9 cellular contexts compared by ENCODE assay signal in the genomic region with DNA sequence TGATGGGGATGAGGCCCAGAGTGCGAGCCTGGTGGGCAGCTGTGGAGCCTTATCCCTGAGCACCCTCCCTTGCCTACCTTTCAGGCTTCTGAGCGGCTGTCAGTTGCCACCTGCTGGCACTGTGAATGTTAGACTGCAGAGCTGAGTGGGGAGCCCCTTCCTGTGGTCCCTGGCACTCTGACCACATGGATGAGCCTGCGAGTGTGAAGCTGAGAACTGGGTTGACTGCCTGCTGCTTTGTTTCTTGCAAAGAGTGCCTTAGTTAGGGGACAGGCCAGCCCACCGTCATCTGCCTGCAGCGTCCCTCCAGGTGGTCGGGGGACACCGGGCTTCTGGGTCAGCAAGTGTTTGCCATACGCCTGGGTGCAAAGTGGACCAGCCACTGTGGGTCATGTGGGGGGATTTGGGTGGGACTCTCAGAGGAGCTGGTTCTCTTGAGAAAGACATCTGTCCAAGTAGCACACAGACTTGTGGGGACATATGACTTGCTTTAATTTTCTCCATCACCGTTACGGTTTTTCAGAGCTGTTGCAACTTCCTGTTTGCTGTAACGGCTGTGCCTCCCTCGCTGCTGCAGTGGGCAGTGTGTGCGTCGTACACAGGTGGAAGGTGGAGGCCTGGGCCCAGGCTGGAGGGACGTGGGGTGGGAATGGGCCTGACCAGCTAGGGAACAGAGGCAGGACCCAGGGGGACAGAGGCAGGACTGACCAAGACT. TPM values are rescaled to one million over a fixed set of nuclear protein-coding genes. Genes with fewer than 3 reads are reported as not detected.
DNase-seq lines count a peak whose midpoint lies in the region; ATAC-seq and TF ChIP-seq lines count a peak whose summit lies in the region.
"Had no signal": no experiment of that assay in that cellular context is flagged by ENCODE, and none has a peak within 500 bp of the region (broad histone marks: within the 10 kb centered on the region; RNA-seq: fewer than 3 reads in every experiment).

No MANE protein-coding gene starts in this region.

- peak overlapping the region; percentile 70 for H3K4me2 ChIP-seq in DOHH2 (ENCODE audit: low read length)
- H3K4me2 ChIP-seq in GM23248 (ENCODE audit: unreplicated experiment), result no peak overlapping the region

- peak; percentile 25 for TF ChIP-seq CTCF in DOHH2 (IDR thresholded peaks at IDR 0.05; ENCODE audit: low read depth, low read length, poor library complexity, severe bottlenecking)

- in situ Hi-C loops in GM23248 (cut with MboI), result no loop called here

- peak overlapping the region; percentile 45 for H3K4me3 Mint-ChIP-seq in activated CD8-positive, alpha-beta T cell treated with anti-CD3 and anti-CD28 coated beads, Interleukin-2, amount 10 ng/mL, durations not matched to agents 7 days and 5 days

- H3K9me2 ChIP-seq in DOHH2 (replicated peaks; ENCODE audit: control insufficient read depth, low read length) (no peaks in the 10 kb centered on the region), GM23248 (ENCODE audit: insufficient read depth) (no peaks in the 10 kb centered on the region)

- H3K9me3 ChIP-seq in DOHH2 (ENCODE audit: control insufficient read depth, insufficient read depth, low read length), result no peaks in the 10 kb centered on the region
- no peaks in the 10 kb centered on the region for H3K9me3 ChIP-seq in effector memory CD4-positive, alpha-beta T cell (ENCODE audit: control insufficient read depth, low read length)
- H3K9me3 ChIP-seq in GM23248 (ENCODE audit: low read depth), result no peaks in the 10 kb centered on the region
- H3K9me3 ChIP-seq: uterus had no signal

- no peaks in the 10 kb centered on the region for H3K36me3 ChIP-seq in DOHH2 (ENCODE audit: control insufficient read depth, low read length)
- no peaks in the 10 kb centered on the region for H3K36me3 ChIP-seq in effector memory CD4-positive, alpha-beta T cell (ENCODE audit: control insufficient read depth, insufficient read depth, low read length)
- no peaks in the 10 kb centered on the region for H3K36me3 ChIP-seq in GM23248 (ENCODE audit: low read depth)
- H3K36me3 ChIP-seq: uterus had no signal

- no peaks in the 10 kb centered on the region for H3K36me3 Mint-ChIP-seq in activated CD8-positive, alpha-beta T cell treated with anti-CD3 and anti-CD28 coated beads, Interleukin-2, amount 10 ng/mL, durations not matched to agents 7 days and 5 days (ENCODE audit: low read depth)

- POLR2A ChIA-PET in activated CD8-positive, alpha-beta T cell treated with anti-CD3 and anti-CD28 coated beads, Interleukin-2, amount 10 ng/mL, durations not matched to agents 7 days and 5 days (lab: Charles Lee), result interaction anchor here (0.6 to 2.0 kb wide), 8 partner anchors 8 to 284 kb away, joined by 3 to 23 read pairs (median 4); partner anchors contain the start of gene INPP5A

- peak overlapping the region; percentile 87 for H3K27ac Mint-ChIP-seq in activated CD8-positive, alpha-beta T cell treated with anti-CD3 and anti-CD28 coated beads, Interleukin-2, amount 10 ng/mL, durations not matched to agents 7 days and 5 days

- peak overlapping the region; percentile 58 for H3K4me3 ChIP-seq in DOHH2 (ENCODE audit: low read length)
- no peak overlapping the region for H3K4me3 ChIP-seq in effector memory CD4-positive, alpha-beta T cell (ENCODE audit: insufficient read depth, low read depth, low read length, poor library complexity, severe bottlenecking)
- H3K4me3 ChIP-seq in GM23248, result no peak overlapping the region
- H3K4me3 ChIP-seq: uterus had no signal

- H3K9ac ChIP-seq in GM23248, result no peak overlapping the region

- peak overlapping the region; percentile 88 for H3K27ac ChIP-seq in DOHH2 (ENCODE audit: low read depth, low read length)
- no peak overlapping the region for H3K27ac ChIP-seq in effector memory CD4-positive, alpha-beta T cell (ENCODE audit: insufficient read depth, low read length, poor library complexity, severe bottlenecking)
- no peak overlapping the region for H3K27ac ChIP-seq in GM23248
- H3K27ac ChIP-seq: uterus had no signal

- H3K9me3 Mint-ChIP-seq in activated CD8-positive, alpha-beta T cell treated with anti-CD3 and anti-CD28 coated beads, Interleukin-2, amount 10 ng/mL, durations not matched to agents 7 days and 5 days (ENCODE audit: insufficient read depth), result no peaks in the 10 kb centered on the region

- peak; percentile 61 for ATAC-seq in GM19324 (IDR thresholded peaks at IDR 0.05; ENCODE audit: low FRiP score, unreplicated experiment)
- peak; percentile 60 for ATAC-seq in HG03280 (IDR thresholded peaks at IDR 0.05; ENCODE audit: unreplicated experiment)
- ATAC-seq in activated CD8-positive, alpha-beta T cell treated with anti-CD3 and anti-CD28 coated beads, Interleukin-2, amount 10 ng/mL, durations not matched to agents 7 days and 5 days, result peak; percentile 68
- no peak for ATAC-seq in HG03565 (IDR thresholded peaks at IDR 0.05; ENCODE audit: unreplicated experiment)

- peaks cover 61% of the 10 kb centered on the region for H3K4me1 ChIP-seq in DOHH2 (ENCODE audit: control insufficient read depth, low read length)
- peaks cover 27% of the 10 kb centered on the region for H3K4me1 ChIP-seq in effector memory CD4-positive, alpha-beta T cell (ENCODE audit: control insufficient read depth, insufficient read depth, low read length, poor library complexity, severe bottlenecking)
- H3K4me1 ChIP-seq in GM23248 (ENCODE audit: insufficient read depth), result no peaks in the 10 kb centered on the region

- no peaks in the 10 kb centered on the region for H3K27me3 ChIP-seq in DOHH2 (ENCODE audit: control insufficient read depth, low read length)
- no peaks in the 10 kb centered on the region for H3K27me3 ChIP-seq in effector memory CD4-positive, alpha-beta T cell (replicated peaks; ENCODE audit: control insufficient read depth, insufficient read depth, low read length, poor library complexity, severe bottlenecking)
- H3K27me3 ChIP-seq in GM23248 (replicated peaks; ENCODE audit: insufficient read depth), result no peaks in the 10 kb centered on the region
- H3K27me3 ChIP-seq: uterus had no signal

- 58 to 62% methylated on average over 15 of the region's 15 CpGs for WGBS in GM23248 (ENCODE audit: low coverage in 1 of 2, low lambda C conversion rate in 2 of 2, missing lambda C conversion rate in 2 of 2), 2 experiments

- H3K79me2 ChIP-seq in DOHH2 (ENCODE audit: control insufficient read depth, low read length) (peaks cover 52% of the 10 kb centered on the region), GM23248 (ENCODE audit: insufficient read depth) (peaks cover 97% of the 10 kb centered on the region)

- peak; percentile 63 for DNase-seq in activated CD8-positive, alpha-beta T cell treated with anti-CD3 and anti-CD28 coated beads, Interleukin-2, amount 10 ng/mL, durations not matched to agents 7 days and 5 days
- DNase-seq in cerebellum (ENCODE audit: low spot score) (no peak), GM23248 (no peak)
- DNase-seq in effector memory CD4-positive, alpha-beta T cell, result no peak

- H3F3A ChIP-seq in DOHH2 (ENCODE audit: control insufficient read depth, insufficient read depth) (no peaks in the 10 kb centered on the region), GM23248 (ENCODE audit: insufficient read depth) (no peaks in the 10 kb centered on the region)

- H4K20me1 ChIP-seq in DOHH2 (ENCODE audit: control insufficient read depth, insufficient read depth, low read depth, low read length), result no peaks in the 10 kb centered on the region
- no peaks in the 10 kb centered on the region for H4K20me1 ChIP-seq in GM23248 (ENCODE audit: insufficient read depth)

- no peak overlapping the region for H2AFZ ChIP-seq in GM23248

- CTCF ChIA-PET in activated CD8-positive, alpha-beta T cell treated with anti-CD3 and anti-CD28 coated beads, Interleukin-2, amount 10 ng/mL, durations not matched to agents 7 days and 5 days (lab: Charles Lee), result interaction anchor here (1.1 to 2.7 kb wide), 11 partner anchors 9 to 104 kb away, joined by 3 to 33 read pairs (median 4); no protein-coding TSS in a partner anchor

- H3K4me1 Mint-ChIP-seq in activated CD8-positive, alpha-beta T cell treated with anti-CD3 and anti-CD28 coated beads, Interleukin-2, amount 10 ng/mL, durations not matched to agents 7 days and 5 days (ENCODE audit: low read depth), result peaks cover 38% of the 10 kb centered on the region

- no peaks in the 10 kb centered on the region for H3K27me3 Mint-ChIP-seq in activated CD8-positive, alpha-beta T cell treated with anti-CD3 and anti-CD28 coated beads, Interleukin-2, amount 10 ng/mL, durations not matched to agents 7 days and 5 days (ENCODE audit: low read depth)

RNA-seq across cellular contexts. Expression of gene INPP5A, which starts 13.7 kb away (rescaled TPM):
- 1 to 10 TPM; 9.9 TPM for total RNA-seq in activated CD8-positive, alpha-beta T cell treated with anti-CD3 and anti-CD28 coated beads, Interleukin-2, amount 10 ng/mL, durations not matched to agents 7 days and 5 days
- total RNA-seq in cerebellum, result 18.7 TPM
- total RNA-seq in GM23248 (2014; rRNA removed; shearing (Covaris generic)), result 35.2 and 39.3 TPM in 2 replicates
- 2.3 and 2.8 TPM in 2 replicates for polyA plus RNA-seq in GM23248 (2016; fragmentation: Nextera tagmentation; extraction: Ambion mirVana)
